Comparison of ENCODE assay signal across 14 cellular contexts in genomic region chr18:48138660-48139426, GRCh38.
DNase-seq lines count a peak whose midpoint lies in the region; ATAC-seq and TF ChIP-seq lines count a peak whose summit lies in the region.
"Had no signal": no experiment of that assay in that cellular context is flagged by ENCODE, and none has a peak within 500 bp of the region (broad histone marks: within the 10 kb centered on the region; RNA-seq: fewer than 3 reads in every experiment).

No MANE protein-coding gene starts in this region.

- H3K4me3 ChIP-seq in body of pancreas: no peak overlapping the region
- H3K4me3 ChIP-seq: vagina had no signal

- WGBS in body of pancreas, 2 donors: 51 to 55% methylated on average over 7 of the region's 7 CpGs

- H3K4me1 ChIP-seq in body of pancreas: peaks cover 53% of the 10 kb centered on the region

- peak; percentile 73 for DNase-seq in DMS79 treated with DMSO at 0.1 percent for 48 hours (lab: John Stamatoyannopoulos, UW)
- peak in 2 of 3 experiments; percentile 50 to 96 for DNase-seq in NCI-H1417 (lab: John Stamatoyannopoulos, UW)
- DNase-seq in body of pancreas: peak in 3 of 4 donors; percentile 10 to 25 (median 24)
- DNase-seq in sciatic nerve (ENCODE audit: low spot score): no peak
- DNase-seq in GM03348 (ENCODE audit: low spot score): no peak
- DNase-seq in stimulated activated CD4-positive, alpha-beta T cell treated with anti-CD3 and anti-CD28 coated beads, Interleukin-15, amount 100 ng/mL, for 24 hours: no peak
- DNase-seq: activated CD8-positive, alpha-beta memory T cell treated with anti-CD3 and anti-CD28 coated beads, Interleukin-2, amount 10 ng/mL, durations not matched to agents 7 days and 5 days; activated naive CD4-positive, alpha-beta T cell treated with anti-CD3 and anti-CD28 coated beads, Interleukin-2, amount 10 ng/mL, durations not matched to agents 7 days and 5 days; foreskin melanocyte; KG1; NCI-H187 treated with DMSO at 0.1 percent for 48 hours had no signal

- ATAC-seq in body of pancreas (peak; percentile 13), sciatic nerve (peak; percentile 21), GM18519 (IDR thresholded peaks at IDR 0.05; ENCODE audit: low FRiP score, unreplicated experiment) (no peak)
- ATAC-seq: activated CD8-positive, alpha-beta memory T cell treated with anti-CD3 and anti-CD28 coated beads, Interleukin-2, amount 10 ng/mL, durations not matched to agents 7 days and 5 days; HCT116 had no signal

- H3K36me3 ChIP-seq in body of pancreas (replicated peaks in 1 of 2; ENCODE audit: insufficient read depth in 1 of 2, low read depth in 2 of 2): no peaks in the 10 kb centered on the region
- H3K36me3 ChIP-seq: vagina had no signal

- no peaks in the 10 kb centered on the region for H3K27me3 ChIP-seq in body of pancreas
- H3K27me3 ChIP-seq: vagina had no signal

- no peak for TF ChIP-seq POLR2A in body of pancreas (IDR thresholded peaks at IDR 0.05)

- no peaks in the 10 kb centered on the region for H3K9me3 ChIP-seq in body of pancreas
- H3K9me3 ChIP-seq: vagina had no signal

- peak overlapping the region; percentile 25 to 76 (median 47) for H3K27ac ChIP-seq in body of pancreas

- no peak for TF ChIP-seq CTCF in body of pancreas (IDR thresholded peaks at IDR 0.05)

- intact Hi-C loops in body of pancreas (cut with DNase I): no loop called here
- intact Hi-C loops in sciatic nerve (cut with DNase I): no loop called here

Comparison
In these comparisons a context has a peak if more than half of its experiments do, and no peak if none do; other contexts are left out.
1. DNase-seq: peak in DMS79 treated with DMSO at 0.1 percent for 48 hours (single experiment), NCI-H1417 (2 of 3) and body of pancreas (3 of 4); none in sciatic nerve (single experiment), GM03348 (single experiment) and stimulated activated CD4-positive, alpha-beta T cell treated with anti-CD3 and anti-CD28 coated beads, Interleukin-15, amount 100 ng/mL, for 24 hours (single experiment).